14 cellular contexts compared by ENCODE assay signal in the genomic region with DNA sequence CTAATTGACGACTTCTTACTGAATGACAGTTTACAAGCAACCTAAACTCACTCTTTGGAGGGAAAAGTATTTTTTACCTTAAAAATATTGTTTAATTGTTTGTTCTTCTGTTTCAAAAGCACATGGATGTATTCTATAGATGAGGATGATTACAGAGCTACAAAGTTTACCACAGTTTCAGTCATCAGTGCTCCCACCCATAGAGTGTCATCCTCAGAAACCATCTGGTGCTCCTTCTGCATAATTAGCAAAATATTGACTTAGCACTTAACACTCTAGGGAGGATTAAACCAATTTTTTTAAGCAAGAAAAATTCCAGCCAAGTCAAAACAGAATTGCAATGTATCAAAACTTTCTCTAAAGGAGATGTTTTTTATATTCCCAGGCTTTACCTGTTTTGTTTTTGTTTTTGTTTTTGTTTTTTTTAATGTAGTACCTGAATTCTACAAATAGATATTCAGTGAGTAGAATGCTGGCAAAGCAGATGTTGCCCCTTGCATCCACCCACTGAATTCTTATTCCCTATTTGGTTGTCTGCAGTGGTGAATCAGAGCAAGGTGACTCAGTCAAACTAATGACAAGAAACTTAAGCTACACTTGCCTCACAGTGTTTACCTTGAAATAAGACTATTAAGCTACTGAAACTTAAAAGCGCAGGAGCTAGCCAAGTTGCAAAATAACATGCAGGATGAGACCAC.
DNase-seq lines count a peak whose midpoint lies in the region; ATAC-seq, FAIRE-seq and TF ChIP-seq lines count a peak whose summit lies in the region.
"Had no signal": no experiment of that assay in that cellular context is flagged by ENCODE, and none has a peak within 500 bp of the region (broad histone marks: within the 10 kb centered on the region; RNA-seq: fewer than 3 reads in every experiment).

No MANE protein-coding gene starts in this region.

- no peaks in the 10 kb centered on the region for H3K9me3 ChIP-seq in HEK293 (ENCODE audit: control insufficient read depth, insufficient read depth, low read depth, low read length)
- no peaks in the 10 kb centered on the region for H3K9me3 ChIP-seq in adipocyte (ENCODE audit: control insufficient read depth, low read length)
- H3K9me3 ChIP-seq in ascending aorta = no peaks in the 10 kb centered on the region
- H3K9me3 ChIP-seq in pancreas = no peaks in the 10 kb centered on the region

- no peaks in the 10 kb centered on the region for H3K36me3 Mint-ChIP-seq in CD14-positive monocyte

- peaks cover 0 to 9% (median 5%) of the 10 kb centered on the region in 7 donors for H3K9me3 Mint-ChIP-seq in CD14-positive monocyte

- no peak for ATAC-seq in pancreas

- H3K27me3 Mint-ChIP-seq in CD14-positive monocyte (ENCODE audit: low read depth in 3 of 3) = no peaks in the 10 kb centered on the region
- H3K27me3 Mint-ChIP-seq: activated CD4-positive, alpha-beta T cell treated with anti-CD3 and anti-CD28 coated beads, Interleukin-2, amount 10 ng/mL, durations not matched to agents 24 days and 14 days had no signal

- WGBS in pancreas, 2 donors = 89 to 90% methylated on average over 2 of the region's 2 CpGs

- no peak overlapping the region for H3K4me3 ChIP-seq in AG04449 (ENCODE audit: low read depth, low read length)
- no peak overlapping the region for H3K4me3 ChIP-seq in HEK293 (ENCODE audit: low read depth, low read length)
- H3K4me3 ChIP-seq in adipocyte (ENCODE audit: low read length) = no peak overlapping the region
- no peak overlapping the region for H3K4me3 ChIP-seq in ascending aorta
- H3K4me3 ChIP-seq in pancreas = no peak overlapping the region
- H3K4me3 ChIP-seq: coronary artery had no signal

- no peaks in the 10 kb centered on the region for H3K4me1 Mint-ChIP-seq in CD14-positive monocyte
- H3K4me1 Mint-ChIP-seq: activated CD4-positive, alpha-beta T cell treated with anti-CD3 and anti-CD28 coated beads, Interleukin-2, amount 10 ng/mL, durations not matched to agents 24 days and 14 days had no signal

- no peak overlapping the region for H3K27ac Mint-ChIP-seq in CD14-positive monocyte
- H3K27ac Mint-ChIP-seq: activated CD4-positive, alpha-beta T cell treated with anti-CD3 and anti-CD28 coated beads, Interleukin-2, amount 10 ng/mL, durations not matched to agents 24 days and 14 days had no signal

- H3K27ac ChIP-seq in HEK293 (ENCODE audit: extremely low read depth, low read depth, low read length) (no peak overlapping the region), ascending aorta (no peak overlapping the region), pancreas (no peak overlapping the region)
- H3K27ac ChIP-seq: C4-2B had no signal

- intact Hi-C loops in ascending aorta (cut with DNase I) = no loop called here
- intact Hi-C loops in pancreas (cut with DNase I) = no loop called here
- intact Hi-C loops in CD14-positive monocyte (cut with micrococcal nuclease) = no loop called here

- TF ChIP-seq CTCF in AG04449 (IDR thresholded peaks at IDR 0.05; ENCODE audit: insufficient read depth, low read length, missing control alignments) = no peak
- TF ChIP-seq CTCF in HEK293 (tag by site-specific recombination; IDR thresholded peaks at IDR 0.05) = no peak
- no peak for TF ChIP-seq CTCF in ascending aorta (IDR thresholded peaks at IDR 0.05)
- TF ChIP-seq CTCF in pancreas (IDR thresholded peaks at IDR 0.05) = no peak
- no peak for TF ChIP-seq CTCF in CD14-positive monocyte (IDR thresholded peaks at IDR 0.05)

- no peaks in the 10 kb centered on the region for H3K4me1 ChIP-seq in HEK293 (ENCODE audit: control insufficient read depth, insufficient read depth, low read length)
- no peaks in the 10 kb centered on the region for H3K4me1 ChIP-seq in adipocyte (ENCODE audit: control insufficient read depth, insufficient read depth, low read length)
- no peaks in the 10 kb centered on the region for H3K4me1 ChIP-seq in ascending aorta
- no peaks in the 10 kb centered on the region for H3K4me1 ChIP-seq in pancreas

- H3K27me3 ChIP-seq in adipocyte (replicated peaks; ENCODE audit: control insufficient read depth, insufficient read depth, low read length) (no peaks in the 10 kb centered on the region), ascending aorta (no peaks in the 10 kb centered on the region), pancreas (no peaks in the 10 kb centered on the region)

- no peak for FAIRE-seq in pancreas (lab: Jason Lieb, UNC)

- H3K4me3 Mint-ChIP-seq in CD14-positive monocyte = no peak overlapping the region
- H3K4me3 Mint-ChIP-seq: activated CD4-positive, alpha-beta T cell treated with anti-CD3 and anti-CD28 coated beads, Interleukin-2, amount 10 ng/mL, durations not matched to agents 24 days and 14 days had no signal

- CTCF ChIA-PET in AG04449 (lab: Yijun Ruan, JAX) = interaction anchor here (0.9 kb wide), 1 partner anchor 97 kb away, joined by 3 read pairs; no protein-coding TSS in a partner anchor
- CTCF ChIA-PET in HEK293 (lab: Yijun Ruan, JAX) = no interaction called here

- DNase-seq in AG04449 (ENCODE audit: low read depth, low spot score) (peak; percentile 73), adipocyte (ENCODE audit: low read depth) (peak; percentile 66), iris pigment epithelial cell (ENCODE audit: low read depth) (peak; percentile 47), ascending aorta (ENCODE audit: low spot score in 2 of 2) (no peak), AG20443 (ENCODE audit: low spot score) (no peak), pancreas (no peak), CD14-positive monocyte (ENCODE audit: low spot score) (no peak)
- DNase-seq: activated CD4-positive, alpha-beta T cell treated with anti-CD3 and anti-CD28 coated beads, Interleukin-2, amount 10 ng/mL, durations not matched to agents 24 days and 14 days; HCEC 1CT; NCI-H774; SW 1271 had no signal

- POLR2A ChIA-PET in AG04449 (lab: Yijun Ruan, JAX) = no interaction called here
- POLR2A ChIA-PET in HEK293 (lab: Yijun Ruan, JAX) = interaction anchor here (0.6 kb wide), 1 partner anchor 84 kb away, joined by 6 read pairs; no protein-coding TSS in a partner anchor

- H3K9ac ChIP-seq in adipocyte (ENCODE audit: low read length) = no peak overlapping the region

- H3K36me3 ChIP-seq in HEK293 (ENCODE audit: control insufficient read depth in 2 of 2, insufficient read depth in 1 of 2, low read length in 2 of 2) (no peaks in the 10 kb centered on the region), adipocyte (ENCODE audit: control insufficient read depth, insufficient read depth, low read length, severe bottlenecking) (no peaks in the 10 kb centered on the region), ascending aorta (no peaks in the 10 kb centered on the region), pancreas (no peaks in the 10 kb centered on the region)

TF ChIP-seq in HEK293, 187 proteins besides CTCF, POLR2A, EP300 and RAD21 (continues in another document):
- TF ChIP-seq ZNF639 (tag by site-specific recombination; IDR thresholded peaks at IDR 0.05) (no peak), ZNF184 (tag by site-specific recombination; IDR thresholded peaks at IDR 0.05) (peak; percentile 17; the same call in 1 of the 2 replicates), ZNF629 (tag by site-specific recombination; IDR thresholded peaks at IDR 0.05) (peak; percentile 19; the same call in 1 of the 2 replicates), ZNF221 (tag by site-specific recombination; IDR thresholded peaks at IDR 0.05; ENCODE audit: borderline replicate concordance) (no peak), OSR2 (tag by site-specific recombination; IDR thresholded peaks at IDR 0.05) (peak; percentile 67), ZNF391 (tag by site-specific recombination; IDR thresholded peaks at IDR 0.05; ENCODE audit: borderline replicate concordance, low read depth) (no peak), WT1 (tag by site-specific recombination; IDR thresholded peaks at IDR 0.05) (peak; percentile 75; the same call in 1 of the 2 replicates), ZNF600 (tag by site-specific recombination; IDR thresholded peaks at IDR 0.05) (no peak), SP7 (tag by site-specific recombination; IDR thresholded peaks at IDR 0.05) (peak; percentile 27; the same call in 1 of the 2 replicates), ZNF335 (tag by site-specific recombination; conservative IDR thresholded peaks at IDR 0.05) (peak; percentile 34; the same call in 1 of the 2 replicates)
- TF ChIP-seq, protein P1, sequence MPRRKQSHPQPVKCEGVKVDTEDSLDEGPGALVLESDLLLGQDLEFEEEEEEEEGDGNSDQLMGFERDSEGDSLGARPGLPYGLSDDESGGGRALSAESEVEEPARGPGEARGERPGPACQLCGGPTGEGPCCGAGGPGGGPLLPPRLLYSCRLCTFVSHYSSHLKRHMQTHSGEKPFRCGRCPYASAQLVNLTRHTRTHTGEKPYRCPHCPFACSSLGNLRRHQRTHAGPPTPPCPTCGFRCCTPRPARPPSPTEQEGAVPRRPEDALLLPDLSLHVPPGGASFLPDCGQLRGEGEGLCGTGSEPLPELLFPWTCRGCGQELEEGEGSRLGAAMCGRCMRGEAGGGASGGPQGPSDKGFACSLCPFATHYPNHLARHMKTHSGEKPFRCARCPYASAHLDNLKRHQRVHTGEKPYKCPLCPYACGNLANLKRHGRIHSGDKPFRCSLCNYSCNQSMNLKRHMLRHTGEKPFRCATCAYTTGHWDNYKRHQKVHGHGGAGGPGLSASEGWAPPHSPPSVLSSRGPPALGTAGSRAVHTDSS (tag by site-specific recombination; IDR thresholded peaks at IDR 0.05) = no peak
- TF ChIP-seq, protein P2, sequence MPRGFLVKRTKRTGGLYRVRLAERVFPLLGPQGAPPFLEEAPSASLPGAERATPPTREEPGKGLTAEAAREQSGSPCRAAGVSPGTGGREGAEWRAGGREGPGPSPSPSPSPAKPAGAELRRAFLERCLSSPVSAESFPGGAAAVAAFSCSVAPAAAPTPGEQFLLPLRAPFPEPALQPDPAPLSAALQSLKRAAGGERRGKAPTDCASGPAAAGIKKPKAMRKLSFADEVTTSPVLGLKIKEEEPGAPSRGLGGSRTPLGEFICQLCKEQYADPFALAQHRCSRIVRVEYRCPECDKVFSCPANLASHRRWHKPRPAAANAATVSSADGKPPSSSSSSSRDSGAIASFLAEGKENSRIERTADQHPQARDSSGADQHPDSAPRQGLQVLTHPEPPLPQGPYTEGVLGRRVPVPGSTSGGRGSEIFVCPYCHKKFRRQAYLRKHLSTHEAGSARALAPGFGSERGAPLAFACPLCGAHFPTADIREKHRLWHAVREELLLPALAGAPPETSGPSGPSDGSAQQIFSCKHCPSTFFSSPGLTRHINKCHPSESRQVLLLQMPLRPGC (tag by site-specific recombination; IDR thresholded peaks at IDR 0.05) = 0 out of 2 replicates have a peak, but pooled peaks have one; percentile 47

Comparison
In these comparisons a context has a peak if more than half of its experiments do, and no peak if none do; other contexts are left out.
1. DNase-seq: peak in AG04449 (single experiment), adipocyte (single experiment) and iris pigment epithelial cell (single experiment); none in ascending aorta (0 of 2), AG20443 (single experiment), pancreas (0 of 6) and CD14-positive monocyte (single experiment).